ENCODE assay signal across 24 cellular contexts in the genomic region with DNA sequence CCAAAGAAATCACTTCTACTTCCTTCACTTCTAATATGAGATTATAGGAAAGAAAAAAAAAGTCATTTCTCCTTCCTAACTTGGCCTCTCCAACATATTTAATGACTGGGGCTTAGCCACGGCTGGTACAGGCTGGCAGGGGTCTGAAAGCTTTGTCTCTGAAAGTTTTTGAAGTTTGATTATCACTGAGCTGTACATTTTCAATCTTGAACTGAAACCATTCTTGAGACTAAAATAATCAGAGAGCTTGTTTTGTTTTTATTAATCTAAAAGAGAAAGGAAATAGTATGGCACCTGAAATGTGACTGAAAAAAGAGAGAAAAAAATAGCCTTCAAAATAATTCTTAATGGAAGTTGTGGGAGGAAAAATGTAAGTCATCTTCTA.
DNase-seq lines count a peak whose midpoint lies in the region; ATAC-seq and TF ChIP-seq lines count a peak whose summit lies in the region.
"Had no signal": no experiment of that assay in that cellular context is flagged by ENCODE, and none has a peak within 500 bp of the region (broad histone marks: within the 10 kb centered on the region; RNA-seq: fewer than 3 reads in every experiment).

No MANE protein-coding gene starts in this region.

- no peak for DNase-seq in nephron progenitor cell
- DNase-seq in NCI-H187 treated with DMSO at 0.1 percent for 48 hours (lab: John Stamatoyannopoulos, UW) = no peak
- no peak for DNase-seq in DMS 273 treated with DMSO at 0.1 percent for 48 hours (lab: John Stamatoyannopoulos, UW)
- DNase-seq: activated CD4-positive, alpha-beta T cell treated with anti-CD3 and anti-CD28 coated beads, Interleukin-2, amount 10 ng/mL, durations not matched to agents 7 days and 5 days; activated CD8-positive, alpha-beta memory T cell treated with anti-CD3 and anti-CD28 coated beads, Interleukin-2, amount 50 U/mL, for 48 hours; activated effector memory CD4-positive, alpha-beta T cell treated with Interleukin-2 at 50 U/mL for 16 hours; activated naive CD8-positive, alpha-beta T cell treated with anti-CD3 and anti-CD28 coated beads, Interleukin-2, amount 50 U/mL, for 24 hours; CD4-positive, alpha-beta T cell; colonic mucosa; GF-D8; GOT3; Kasumi-1; mammary epithelial cell; NCI-H524; ovary; stimulated activated CD4-positive, alpha-beta T cell treated with anti-CD3 and anti-CD28 coated beads, Interleukin-1b, Interleukin-23, amount 100 ng/mL, for 48 hours; stimulated activated naive CD8-positive, alpha-beta T cell treated with anti-CD3 and anti-CD28 coated beads, Interleukin-15, Interleukin-2, amounts not matched to agents 100 U/mL and 50 U/mL, for 24 hours; T-helper 1 cell; tibial artery had no signal

- no peaks in the 10 kb centered on the region for H3K36me3 Mint-ChIP-seq in nephron progenitor cell (ENCODE audit: low read depth)
- H3K36me3 Mint-ChIP-seq: brain had no signal

- H3K9me3 Mint-ChIP-seq in nephron progenitor cell = no peaks in the 10 kb centered on the region
- H3K9me3 Mint-ChIP-seq: activated CD4-positive, alpha-beta T cell treated with anti-CD3 and anti-CD28 coated beads, Interleukin-2, amount 10 ng/mL, durations not matched to agents 7 days and 5 days; activated naive CD8-positive, alpha-beta T cell treated with anti-CD3 and anti-CD28 coated beads, Interleukin-2, amount 50 U/mL, for 24 hours; brain; CD4-positive, alpha-beta T cell had no signal

- H3K27me3 Mint-ChIP-seq in nephron progenitor cell (ENCODE audit: low read depth, poor library complexity) = peaks cover 27% of the 10 kb centered on the region
- H3K27me3 Mint-ChIP-seq: activated naive CD8-positive, alpha-beta T cell treated with anti-CD3 and anti-CD28 coated beads, Interleukin-2, amount 50 U/mL, for 24 hours had no signal

- peaks cover 27% of the 10 kb centered on the region for H3K4me1 Mint-ChIP-seq in nephron progenitor cell
- H3K4me1 Mint-ChIP-seq: activated CD4-positive, alpha-beta T cell treated with anti-CD3 and anti-CD28 coated beads, Interleukin-2, amount 10 ng/mL, durations not matched to agents 7 days and 5 days; activated naive CD8-positive, alpha-beta T cell treated with anti-CD3 and anti-CD28 coated beads, Interleukin-2, amount 50 U/mL, for 24 hours; brain had no signal

- ATAC-seq in GM18870 (IDR thresholded peaks at IDR 0.05; ENCODE audit: unreplicated experiment) = peak; percentile 51
- ATAC-seq in GM21526 (IDR thresholded peaks at IDR 0.05; ENCODE audit: low FRiP score, unreplicated experiment) = peak; percentile 50
- peak; percentile 18 for ATAC-seq in HG02938 (IDR thresholded peaks at IDR 0.05; ENCODE audit: unreplicated experiment)
- ATAC-seq in GM19324 (IDR thresholded peaks at IDR 0.05; ENCODE audit: low FRiP score, unreplicated experiment) = no peak
- ATAC-seq: activated naive CD8-positive, alpha-beta T cell treated with anti-CD3 and anti-CD28 coated beads, Interleukin-2, amount 50 U/mL, for 24 hours; stimulated activated naive CD8-positive, alpha-beta T cell treated with anti-CD3 and anti-CD28 coated beads, Interleukin-15, Interleukin-2, amounts not matched to agents 100 U/mL and 50 U/mL, for 24 hours had no signal

- TF ChIP-seq CTCF in nephron progenitor cell (IDR thresholded peaks at IDR 0.05) = no peak

- no peak overlapping the region for H3K4me3 Mint-ChIP-seq in nephron progenitor cell
- H3K4me3 Mint-ChIP-seq: activated CD4-positive, alpha-beta T cell treated with anti-CD3 and anti-CD28 coated beads, Interleukin-2, amount 10 ng/mL, durations not matched to agents 7 days and 5 days; activated naive CD8-positive, alpha-beta T cell treated with anti-CD3 and anti-CD28 coated beads, Interleukin-2, amount 50 U/mL, for 24 hours; brain; CD4-positive, alpha-beta T cell had no signal

- peak overlapping the region; percentile 44 for H3K27ac Mint-ChIP-seq in nephron progenitor cell
- H3K27ac Mint-ChIP-seq: activated CD4-positive, alpha-beta T cell treated with anti-CD3 and anti-CD28 coated beads, Interleukin-2, amount 10 ng/mL, durations not matched to agents 7 days and 5 days; activated naive CD8-positive, alpha-beta T cell treated with anti-CD3 and anti-CD28 coated beads, Interleukin-2, amount 50 U/mL, for 24 hours; CD4-positive, alpha-beta T cell had no signal
